22 cellular contexts compared by ENCODE assay signal in the genomic region with DNA sequence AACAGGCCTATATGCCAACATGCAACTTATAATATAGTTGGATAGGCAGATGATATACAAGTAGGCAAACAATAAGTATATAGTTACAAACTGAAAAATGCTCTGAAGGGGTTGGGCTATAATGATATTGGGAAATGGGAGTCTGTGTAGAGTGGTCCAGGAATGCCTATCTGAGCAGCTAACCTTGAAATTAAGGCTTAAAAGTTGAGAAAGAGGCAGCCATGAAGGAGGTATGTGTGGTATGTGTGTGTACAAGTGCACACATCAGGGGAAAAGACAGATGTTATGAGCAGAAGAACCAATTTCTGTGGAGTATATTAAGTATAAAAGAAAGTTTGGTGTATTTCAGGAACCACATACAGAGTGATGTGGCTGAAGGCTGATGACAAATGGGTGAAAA.
"Had no signal": no experiment of that assay in that cellular context is flagged by ENCODE, and none has a peak within 500 bp of the region (broad histone marks: within the 10 kb centered on the region; RNA-seq: fewer than 3 reads in every experiment).

No MANE protein-coding gene starts in this region.

- DNase-seq: activated CD4-positive, alpha-beta T cell treated with anti-CD3 and anti-CD28 coated beads, Interleukin-2, amount 50 U/mL, for 1 hour; activated CD8-positive, alpha-beta memory T cell treated with anti-CD3 and anti-CD28 coated beads, Interleukin-2, amount 50 U/mL, for 4 hours; activated naive CD4-positive, alpha-beta T cell treated with anti-CD3 and anti-CD28 coated beads, Interleukin-2, amount 10 ng/mL, durations not matched to agents 7 days and 5 days; activated naive CD8-positive, alpha-beta T cell treated with anti-CD3 and anti-CD28 coated beads, Interleukin-2, amount 50 U/mL, for 24 hours; activated T-cell treated with anti-CD3 and anti-CD28 coated beads, Interleukin-2, amount 50 U/mL, for 4 hours; effector CD8-positive, alpha-beta T cell; esophagus squamous epithelium; foreskin keratinocyte; glutamatergic neuron; hippocampal formation; islet precursor cell; lower lobe of right lung; posterior cingulate gyrus; retina; stimulated activated CD8-positive, alpha-beta memory T cell treated with anti-CD3 and anti-CD28 coated beads, Interleukin-4, amount 100 ng/mL, for 48 hours; stimulated activated naive CD4-positive, alpha-beta T cell; T-helper 17 cell; upper lobe of right lung had no signal

- H3K9me3 ChIP-seq: ascending aorta, esophagus squamous epithelium, lower lobe of right lung, neutrophil, upper lobe of right lung had no signal

- H3K36me3 ChIP-seq: ascending aorta, esophagus squamous epithelium, lower lobe of right lung, neutrophil, upper lobe of right lung had no signal

- H3K4me1 ChIP-seq: ascending aorta, lower lobe of right lung, upper lobe of right lung had no signal

- H3K27me3 ChIP-seq: ascending aorta, esophagus squamous epithelium, foreskin keratinocyte, neutrophil, upper lobe of right lung had no signal

- H3K4me3 ChIP-seq: ascending aorta, esophagus squamous epithelium, lower lobe of right lung, upper lobe of right lung had no signal

- ATAC-seq: activated CD4-positive, CD25-positive, alpha-beta regulatory T cell treated with anti-CD3 and anti-CD28 coated beads, Interleukin-2, amount 50 U/mL, for 24 hours; activated naive CD8-positive, alpha-beta T cell treated with anti-CD3 and anti-CD28 coated beads, Interleukin-2, amount 50 U/mL, for 24 hours; activated T-cell treated with anti-CD3 and anti-CD28 coated beads, Interleukin-2, amount 50 U/mL, for 4 hours; foreskin keratinocyte; lower lobe of right lung; natural killer cell treated with Interleukin-12 subunit alpha and Interleukin-12 subunit beta and Interleukin-15 and Interleukin-18, amount 100 ng/mL, for 72 hours; T-helper 17 cell; upper lobe of right lung had no signal

- H3K27ac ChIP-seq: ascending aorta, esophagus squamous epithelium, foreskin keratinocyte, lower lobe of right lung, neutrophil, upper lobe of right lung had no signal
